ENCODE assay signal across 8 cellular contexts in genomic region chr4:121189811-121190210, GRCh38. TPM values are rescaled to one million over a fixed set of nuclear protein-coding genes. Genes with fewer than 3 reads are reported as not detected.
DNase-seq lines count a peak whose midpoint lies in the region; ATAC-seq, FAIRE-seq and TF ChIP-seq lines count a peak whose summit lies in the region.

No MANE protein-coding gene starts in this region.

- ATAC-seq in GM19328 (IDR thresholded peaks at IDR 0.05; ENCODE audit: unreplicated experiment) (peak; percentile 95), HG03066 (IDR thresholded peaks at IDR 0.05; ENCODE audit: low read depth, unreplicated experiment) (peak; percentile 89)

- no peak overlapping the region for H3K4me3 ChIP-seq in foreskin fibroblast (ENCODE audit: low read depth in 1 of 2, low read length in 2 of 2)

- no peak for FAIRE-seq in H54 (lab: Jason Lieb, UNC)

- TF ChIP-seq CTCF in foreskin fibroblast (IDR thresholded peaks at IDR 0.05; ENCODE audit: low read depth, low read length), result no peak

- peak; percentile 23 to 28 for DNase-seq in activated CD4-positive, alpha-beta T cell treated with anti-CD3 and anti-CD28 coated beads, Interleukin-2, amount 50 U/mL, for 4 hours
- peak; percentile 19 for DNase-seq in stimulated activated CD4-positive, alpha-beta T cell treated with anti-CD3 and anti-CD28 coated beads, Interleukin-4, amount 100 ng/mL, for 1 hour
- DNase-seq in dermis blood vessel endothelial cell, result no peak
- DNase-seq in foreskin fibroblast, result no peak
- DNase-seq in H54 (ENCODE audit: insufficient read length, low spot score), result no peak
- no peak for DNase-seq in DMS153 treated with DMSO at 0.1 percent for 48 hours (lab: John Stamatoyannopoulos, UW; ENCODE audit: unreplicated experiment)

- TF ChIP-seq POLR2A in H54 (IDR thresholded peaks at IDR 0.05; ENCODE audit: low read depth, low read length), result no peak

RNA-seq across cellular contexts. Expression of gene TNIP3, which starts 25.7 kb away (rescaled TPM):
- total RNA-seq in dermis blood vessel endothelial cell, result 0.17 and 0.28 TPM in 2 replicates

Comparison
In these comparisons a context has a peak if more than half of its experiments do, and no peak if none do; other contexts are left out.
1. DNase-seq: peak in activated CD4-positive, alpha-beta T cell treated with anti-CD3 and anti-CD28 coated beads, Interleukin-2, amount 50 U/mL, for 4 hours (2 of 2) and stimulated activated CD4-positive, alpha-beta T cell treated with anti-CD3 and anti-CD28 coated beads, Interleukin-4, amount 100 ng/mL, for 1 hour (single experiment); none in dermis blood vessel endothelial cell (single experiment), foreskin fibroblast (0 of 2), H54 (single experiment) and DMS153 treated with DMSO at 0.1 percent for 48 hours (single experiment).